ENCODE assay signal across 11 cellular contexts in genomic region chr3:152235709-152236298, GRCh38. TPM values are rescaled to one million over a fixed set of nuclear protein-coding genes. Genes with fewer than 3 reads are reported as not detected.
DNase-seq lines count a peak whose midpoint lies in the region; ATAC-seq and TF ChIP-seq lines count a peak whose summit lies in the region.
"Had no signal": no experiment of that assay in that cellular context is flagged by ENCODE, and none has a peak within 500 bp of the region (broad histone marks: within the 10 kb centered on the region; RNA-seq: fewer than 3 reads in every experiment).

No MANE protein-coding gene starts in this region.

- DNase-seq in PC-9, result peak; percentile 8 to 45
- DNase-seq in erythroblast (lab: John Stamatoyannopoulos, UW), result peak; percentile 67 to 69
- DNase-seq in SW480 (ENCODE audit: low spot score), result no peak
- no peak for DNase-seq in GM03348 (ENCODE audit: low spot score)
- DNase-seq in SIG-M5 (lab: John Stamatoyannopoulos, UW), result no peak
- no peak for DNase-seq in NCI-H2171 (lab: John Stamatoyannopoulos, UW)
- DNase-seq: activated CD4-positive, CD25-positive, alpha-beta regulatory T cell treated with anti-CD3 and anti-CD28 coated beads, Interleukin-2, amount 50 U/mL, for 72 hours; NCI-H510A; small intestine had no signal

- CTCF ChIA-PET in PC-9 (lab: Charles Lee), result no interaction called here

- H3K4me3 ChIP-seq in ACC112 (ENCODE audit: low read depth, low read length), result no peak overlapping the region
- H3K4me3 ChIP-seq in PC-9, result no peak overlapping the region

- no peaks in the 10 kb centered on the region for H3K27me3 ChIP-seq in ACC112 (ENCODE audit: insufficient read depth, low read length)
- no peaks in the 10 kb centered on the region for H3K27me3 ChIP-seq in PC-9 (ENCODE audit: insufficient read depth, low read depth)

- peaks cover 6% of the 10 kb centered on the region; the same call in 1 of the 2 replicates for H3K9me2 ChIP-seq in PC-9 (ENCODE audit: insufficient read depth)

- no peak for TF ChIP-seq CTCF in PC-9 (conservative IDR thresholded peaks at IDR 0.05)

- peak; percentile 52 for ATAC-seq in GM19463 (IDR thresholded peaks at IDR 0.05; ENCODE audit: unreplicated experiment)

- no TSS peak for BruUV-seq in PC-9 (replicated peaks; lab: Mats Ljungman, UMichigan)

- no peak for TF ChIP-seq POLR2A in erythroblast (IDR thresholded peaks at IDR 0.05; ENCODE audit: low read length)

- H4K20me1 ChIP-seq in PC-9 (ENCODE audit: insufficient read depth), result no peaks in the 10 kb centered on the region

- H3K4me1 ChIP-seq in ACC112 (ENCODE audit: control insufficient read depth, insufficient read depth, low read length, unreplicated experiment) (peaks cover 21% of the 10 kb centered on the region), PC-9 (replicated peaks; ENCODE audit: insufficient read depth) (peaks cover 16% of the 10 kb centered on the region)

- H3K27ac ChIP-seq in ACC112 (ENCODE audit: low read depth, low read length) (0 out of 2 replicates have a peak overlapping the region, but pooled peaks have one; percentile 25), PC-9 (no peak overlapping the region; the same call in 1 of the 2 replicates)

- peaks cover 7% of the 10 kb centered on the region for H3F3A ChIP-seq in PC-9 (ENCODE audit: insufficient read depth, low read depth)

- peak overlapping the region; percentile 14; the same call in 1 of the 2 replicates for H3K4me2 ChIP-seq in PC-9

- H3K79me2 ChIP-seq in ACC112 (ENCODE audit: control insufficient read depth, insufficient read depth, low read length, unreplicated experiment) (no peaks in the 10 kb centered on the region), PC-9 (ENCODE audit: low read depth) (no peaks in the 10 kb centered on the region)

- POLR2A ChIA-PET in PC-9 (lab: Charles Lee; ENCODE audit: unreplicated experiment), result no interaction called here

- no peaks in the 10 kb centered on the region; the same call in none of the 2 replicates for H3K9me3 ChIP-seq in PC-9 (ENCODE audit: insufficient read depth, low read depth)

- no peaks in the 10 kb centered on the region for H3K36me3 ChIP-seq in ACC112 (ENCODE audit: insufficient read depth, low read length)
- no peaks in the 10 kb centered on the region for H3K36me3 ChIP-seq in PC-9 (ENCODE audit: low read depth)

- intact Hi-C loops in PC-9 (cut with micrococcal nuclease; ENCODE audit: unreplicated experiment), result no loop called here

- H2AFZ ChIP-seq in ACC112 (ENCODE audit: low read length, unreplicated experiment) (peak overlapping the region; percentile 55), PC-9 (peak overlapping the region; percentile 73)

RNA-seq across cellular contexts. Expression of gene MBNL1, which starts 32.9 kb away (rescaled TPM):
- total RNA-seq in PC-9 (2021), result 122 and 176 TPM in 2 replicates

Comparison
In these comparisons a context has a peak if more than half of its experiments do, and no peak if none do; other contexts are left out.
1. DNase-seq: peak in PC-9 (2 of 2) and erythroblast (2 of 2); none in SW480 (single experiment), GM03348 (single experiment), SIG-M5 (single experiment) and NCI-H2171 (single experiment).